Comparison of ENCODE assay signal across 16 cellular contexts in genomic region chr5:91366571-91366970, GRCh38. TPM values are rescaled to one million over a fixed set of nuclear protein-coding genes. Genes with fewer than 3 reads are reported as not detected.
DNase-seq lines count a peak whose midpoint lies in the region; ATAC-seq and TF ChIP-seq lines count a peak whose summit lies in the region.
"Had no signal": no experiment of that assay in that cellular context is flagged by ENCODE, and none has a peak within 500 bp of the region (broad histone marks: within the 10 kb centered on the region; RNA-seq: fewer than 3 reads in every experiment).

No MANE protein-coding gene starts in this region.

- no peak for TF ChIP-seq RAD21 in neural cell (conservative IDR thresholded peaks at IDR 0.05)

- in situ Hi-C loops in GM23248 (cut with MboI) = no loop called here

- no peak for TF ChIP-seq CTCF in neural cell (IDR thresholded peaks at IDR 0.05; ENCODE audit: poor library complexity, severe bottlenecking)
- no peak for TF ChIP-seq CTCF in spleen (IDR thresholded peaks at IDR 0.05 in 8 of 11, conservative IDR thresholded peaks at IDR 0.05 in 3 of 11)

- H3K4me3 ChIP-seq in GM23248 (no peak overlapping the region), neural cell (ENCODE audit: low read length) (peak overlapping the region; percentile 82), spleen (no peak overlapping the region)
- H3K4me3 ChIP-seq: SK-N-MC had no signal

- WGBS in GM23248 (ENCODE audit: low coverage in 1 of 2, low lambda C conversion rate in 2 of 2, missing lambda C conversion rate in 2 of 2), 2 experiments = 96 to 100% methylated on average over 1 of the region's 1 CpG
- WGBS in spleen, 5 donors = 91 to 100% (median 94%) methylated on average over 1 of the region's 1 CpG

- TF ChIP-seq EP300 in neural cell (conservative IDR thresholded peaks at IDR 0.05; ENCODE audit: poor library complexity, severe bottlenecking) = no peak

- H3K27me3 ChIP-seq in GM23248 (replicated peaks; ENCODE audit: insufficient read depth) = no peaks in the 10 kb centered on the region
- H3K27me3 ChIP-seq in neural cell (ENCODE audit: insufficient read depth, low read depth, low read length) = no peaks in the 10 kb centered on the region
- H3K27me3 ChIP-seq in spleen (replicated peaks in 1 of 7) = no peaks in the 10 kb centered on the region

- H2AFZ ChIP-seq in GM23248 = no peak overlapping the region
- no peak overlapping the region for H2AFZ ChIP-seq in neural cell (ENCODE audit: low read depth, low read length)

- H4K20me1 ChIP-seq in GM23248 (ENCODE audit: insufficient read depth) (no peaks in the 10 kb centered on the region), neural cell (ENCODE audit: insufficient read depth) (peaks cover 53% of the 10 kb centered on the region)

- DNase-seq in GM23248 (peak; percentile 14), spleen (no peak), NCI-H2196 (lab: John Stamatoyannopoulos, UW; ENCODE audit: unreplicated experiment) (no peak)
- DNase-seq: Kasumi-1, MM.1S, NCI-H1092 treated with DMSO at 0.1 percent for 48 hours, NCI-H2081 treated with DMSO at 0.1 percent for 48 hours, NCI-H2227 treated with DMSO at 0.1 percent for 48 hours, NCI-H524 treated with DMSO at 0.1 percent for 48 hours, Right ventricle myocardium superior had no signal

- H3K27ac ChIP-seq in GM23248 = no peak overlapping the region
- H3K27ac ChIP-seq in neural cell (ENCODE audit: low read length) = no peak overlapping the region
- H3K27ac ChIP-seq in spleen = no peak overlapping the region
- H3K27ac ChIP-seq: C4-2B, SK-N-MC had no signal

- ATAC-seq in SK-N-SH treated with all-trans-retinoic acid at 6 μM for 48 hours = peak; percentile 38
- ATAC-seq in esophagus mucosa = peak; percentile 39
- no peak for ATAC-seq in GM21423 (IDR thresholded peaks at IDR 0.05; ENCODE audit: unreplicated experiment)

- no peaks in the 10 kb centered on the region for H3K4me1 ChIP-seq in GM23248 (ENCODE audit: insufficient read depth)
- H3K4me1 ChIP-seq in spleen = peaks cover 0 to 23% (median 3%) of the 10 kb centered on the region in 6 donors

- no peak overlapping the region for H3K4me2 ChIP-seq in GM23248 (ENCODE audit: unreplicated experiment)
- no peak overlapping the region for H3K4me2 ChIP-seq in neural cell (ENCODE audit: low read length)

- H3K79me2 ChIP-seq in GM23248 (ENCODE audit: insufficient read depth) (peaks cover 32% of the 10 kb centered on the region), neural cell (replicated peaks; ENCODE audit: insufficient read depth, low read length) (peaks cover 73% of the 10 kb centered on the region)

- H3K9me2 ChIP-seq in GM23248 (ENCODE audit: insufficient read depth) (no peaks in the 10 kb centered on the region), neural cell (ENCODE audit: insufficient read depth, low read length) (no peaks in the 10 kb centered on the region)

- H3K36me3 ChIP-seq in GM23248 (ENCODE audit: low read depth) (peaks cover 44% of the 10 kb centered on the region), neural cell (ENCODE audit: insufficient read depth, low read length) (peaks cover 38% of the 10 kb centered on the region), spleen (peaks cover 0 to 54% (median 41%) of the 10 kb centered on the region in 6 donors)

- no peak for TF ChIP-seq POLR2A in spleen (IDR thresholded peaks at IDR 0.05)

- H3K9ac ChIP-seq in GM23248 (no peak overlapping the region), neural cell (ENCODE audit: low read length) (no peak overlapping the region)

- peaks cover 47% of the 10 kb centered on the region for H3F3A ChIP-seq in GM23248 (ENCODE audit: insufficient read depth)
- peaks cover 4% of the 10 kb centered on the region for H3F3A ChIP-seq in neural cell (ENCODE audit: insufficient read depth, low read length, poor library complexity, severe bottlenecking)

- intact Hi-C loops in spleen (cut with DNase I; ENCODE audit: low total_unique reads) = no loop called here

- H3K9me3 ChIP-seq in GM23248 (ENCODE audit: low read depth) = no peaks in the 10 kb centered on the region
- no peaks in the 10 kb centered on the region for H3K9me3 ChIP-seq in neural cell (ENCODE audit: low read length)
- H3K9me3 ChIP-seq in spleen = no peaks in the 10 kb centered on the region

TF ChIP-seq in SK-N-SH treated with all-trans-retinoic acid at 6 μM for 48 hours, 23 proteins besides CTCF, POLR2A, EP300 and RAD21 (continues in another document):
- TF ChIP-seq BACH2 (CRISPR knock-in tag; IDR thresholded peaks at IDR 0.05; ENCODE audit: borderline replicate concordance) (no peak), TSHZ2 (CRISPR knock-in tag; IDR thresholded peaks at IDR 0.05) (no peak)

TF ChIP-seq in neural cell, 6 proteins besides CTCF, POLR2A, EP300 and RAD21:
- no peak for TF ChIP-seq TAF1 (IDR thresholded peaks at IDR 0.05; ENCODE audit: low read depth)

RNA-seq across cellular contexts. Expression of gene ARRDC3, which starts 16.5 kb away (rescaled TPM):
- 61.2 and 70.6 TPM in 2 replicates for total RNA-seq in GM23248 (2014; rRNA removed; shearing (Covaris generic))
- polyA plus RNA-seq in GM23248 (2016; fragmentation: Nextera tagmentation; extraction: Ambion mirVana) = 42.7 and 46.0 TPM in 2 replicates
- 55.4 TPM for total RNA-seq in esophagus mucosa
- polyA plus RNA-seq in neural cell = 279 and 297 TPM in 2 replicates
- polyA minus RNA-seq in neural cell = 1,131 and 1,137 TPM in 2 replicates
- total RNA-seq in spleen = 100 to 1,000 TPM in 1 of 7 donors, 10 to 100 TPM in 6; 32.5 to 124 (median 52.8) TPM
- polyA plus RNA-seq in spleen = 10 to 100 TPM; 13.7 to 36.2 (median 15.5) TPM
